In genomic region chr3:97914390-97914789, GRCh38 we compare ENCODE assay signal across 17 cellular contexts. TPM values are rescaled to one million over a fixed set of nuclear protein-coding genes. Genes with fewer than 3 reads are reported as not detected.
A peak's percentile ranks its signal among the peaks of the same experiment; 100 is the strongest.
DNase-seq lines count a peak whose midpoint lies in the region; ATAC-seq, FAIRE-seq and TF ChIP-seq lines count a peak whose summit lies in the region.
"Had no signal": no experiment of that assay in that cellular context is flagged by ENCODE, and none has a peak within 500 bp of the region (broad histone marks: within the 10 kb centered on the region; RNA-seq: fewer than 3 reads in every experiment).

No MANE protein-coding gene starts in this region.

- H3K27me3 ChIP-seq in GM23248 (replicated peaks; ENCODE audit: insufficient read depth) (no peaks in the 10 kb centered on the region), IMR-90 (ENCODE audit: control insufficient read depth, insufficient read depth, low read length) (no peaks in the 10 kb centered on the region), keratinocyte (ENCODE audit: control insufficient read depth, extremely low read depth, insufficient read depth, low read length) (no peaks in the 10 kb centered on the region)
- H3K27me3 ChIP-seq: MG63, uterus had no signal

- dilution Hi-C loops in IMR-90 (cut with HindIII; ENCODE audit: low sequenced_read_pairs, unreplicated experiment): no loop called here
- dilution Hi-C loops in keratinocyte (cut with MboI; ENCODE audit: extremely low pct_ligation_motif_present, low sequenced_read_pairs): no loop called here

- no peaks in the 10 kb centered on the region for H3K9me2 ChIP-seq in GM23248 (ENCODE audit: insufficient read depth)

- intact Hi-C loops in IMR-90 (cut with micrococcal nuclease): no loop called here

- H3K9ac ChIP-seq in GM23248: no peak overlapping the region
- no peak overlapping the region for H3K9ac ChIP-seq in IMR-90 (ENCODE audit: low read depth, low read length)
- H3K9ac ChIP-seq in keratinocyte (ENCODE audit: control insufficient read depth, extremely low read depth, insufficient read depth, low read length): no peak overlapping the region

- no peak overlapping the region for H3K4me2 ChIP-seq in GM23248 (ENCODE audit: unreplicated experiment)
- H3K4me2 ChIP-seq in IMR-90 (ENCODE audit: low read depth, low read length): no peak overlapping the region
- H3K4me2 ChIP-seq in keratinocyte (ENCODE audit: control insufficient read depth, extremely low read depth, insufficient read depth, low read depth, low read length): peak overlapping the region; percentile 40

- in situ Hi-C loops in GM23248 (cut with MboI): no loop called here
- in situ Hi-C loops in IMR-90 (cut with MboI; ENCODE audit: low sequenced_read_pairs): no loop called here
- in situ Hi-C loops in astrocyte of the spinal cord (cut with HindIII; ENCODE audit: low sequenced_read_pairs): no loop called here

- H2BK20ac ChIP-seq in IMR-90 (ENCODE audit: low read depth, low read length): no peak overlapping the region

- no peak overlapping the region for H4K91ac ChIP-seq in IMR-90 (ENCODE audit: insufficient read depth, low read depth, low read length)

- POLR2A ChIA-PET in IMR-90 (lab: Charles Lee; ENCODE audit: unreplicated experiment): no interaction called here

- BruUV-seq in IMR-90 (replicated peaks; lab: Mats Ljungman, UMichigan): no TSS peak

- no peak overlapping the region for H3K4me3 ChIP-seq in GM23248
- H3K4me3 ChIP-seq in IMR-90 (ENCODE audit: insufficient read depth, low read depth, low read length): no peak overlapping the region
- no peak overlapping the region for H3K4me3 ChIP-seq in astrocyte of the spinal cord (ENCODE audit: low read depth, low read length)
- no peak overlapping the region for H3K4me3 ChIP-seq in keratinocyte (ENCODE audit: control insufficient read depth in 2 of 3, extremely low read depth in 1 of 3, insufficient read depth in 2 of 3, low read depth in 1 of 3, low read length in 3 of 3)
- H3K4me3 ChIP-seq: MG63, uterus had no signal

- TF ChIP-seq POLR2A in IMR-90 (IDR thresholded peaks at IDR 0.05; ENCODE audit: low read depth, low read length): no peak

- H3K9me3 ChIP-seq in GM23248 (ENCODE audit: low read depth) (no peaks in the 10 kb centered on the region), IMR-90 (ENCODE audit: control insufficient read depth, insufficient read depth, low read length) (no peaks in the 10 kb centered on the region), keratinocyte (ENCODE audit: control insufficient read depth, low read depth, low read length) (no peaks in the 10 kb centered on the region)
- H3K9me3 ChIP-seq: MG63, uterus had no signal

- no peak overlapping the region for H3K56ac ChIP-seq in IMR-90 (ENCODE audit: extremely low read depth, insufficient read depth, low read length)

- H2BK5ac ChIP-seq in IMR-90 (ENCODE audit: low read depth, low read length, poor library complexity, severe bottlenecking): no peak overlapping the region

- no peak for ATAC-seq in IMR-90 (ENCODE audit: low read depth)
- ATAC-seq: activated CD4-positive, CD25-positive, alpha-beta regulatory T cell treated with anti-CD3 and anti-CD28 coated beads, Interleukin-2, amount 50 U/mL, for 24 hours; stimulated activated naive CD8-positive, alpha-beta T cell treated with anti-CD3 and anti-CD28 coated beads, Interleukin-15, Interleukin-2, amounts not matched to agents 100 U/mL and 50 U/mL, for 24 hours had no signal

- TF ChIP-seq CTCF in IMR-90 (conservative IDR thresholded peaks at IDR 0.05; ENCODE audit: low read depth, low read length): no peak
- no peak for TF ChIP-seq CTCF in astrocyte of the spinal cord (IDR thresholded peaks at IDR 0.05; ENCODE audit: low read depth, low read length)
- no peak for TF ChIP-seq CTCF in keratinocyte (optimal IDR thresholded peaks at IDR 0.05 in 1 of 3, IDR thresholded peaks at IDR 0.05 in 1 of 3, conservative IDR thresholded peaks at IDR 0.05 in 1 of 3; ENCODE audit: extremely low read depth in 1 of 3, insufficient read depth in 2 of 3, low read length in 3 of 3)

- no peaks in the 10 kb centered on the region for H3K79me1 ChIP-seq in IMR-90 (ENCODE audit: low read depth in 1 of 2, low read length in 2 of 2)

- H3F3A ChIP-seq in GM23248 (ENCODE audit: insufficient read depth): no peaks in the 10 kb centered on the region; the same call in 1 of the 2 replicates

- peak; percentile 12 for DNase-seq in GM23248
- peak; percentile 42 for DNase-seq in IMR-90
- DNase-seq in astrocyte of the spinal cord (ENCODE audit: low read depth, low spot score): peak; percentile 32
- peak; percentile 62 for DNase-seq in keratinocyte (ENCODE audit: low read depth, low spot score)
- no peak for DNase-seq in DMS153 treated with DMSO at 0.1 percent for 48 hours (lab: John Stamatoyannopoulos, UW; ENCODE audit: unreplicated experiment)
- no peak for DNase-seq in cerebellar nuclear complex (lab: John Stamatoyannopoulos, UW)
- DNase-seq in CD1c-positive myeloid dendritic cell (ENCODE audit: extremely low spot score): no peak
- DNase-seq in dedifferentiated amniotic fluid mesenchymal stem cell (ENCODE audit: extremely low spot score): no peak
- DNase-seq: central memory CD4-positive, alpha-beta T cell; GOT3; head of caudate nucleus; MG63; NCI-H748 treated with DMSO at 0.1 percent for 48 hours; Right ventricle myocardium superior; stimulated activated naive CD8-positive, alpha-beta T cell treated with anti-CD3 and anti-CD28 coated beads, Interleukin-15, Interleukin-2, amounts not matched to agents 100 U/mL and 50 U/mL, for 24 hours; uterus had no signal

- no peak overlapping the region for H2BK120ac ChIP-seq in IMR-90 (ENCODE audit: low read depth, low read length)

- H2AFZ ChIP-seq in GM23248 (no peak overlapping the region), IMR-90 (replicated peaks; ENCODE audit: low read length, poor library complexity) (no peak overlapping the region), keratinocyte (ENCODE audit: control insufficient read depth, low read length) (no peak overlapping the region)

- H3K23ac ChIP-seq in IMR-90 (ENCODE audit: low read depth, low read length): no peak overlapping the region

- no peak for TF ChIP-seq RAD21 in IMR-90 (IDR thresholded peaks at IDR 0.05; ENCODE audit: low read length)

- no peak overlapping the region for H4K8ac ChIP-seq in IMR-90 (ENCODE audit: low read depth in 2 of 2, low read length in 2 of 2)

- H4K20me1 ChIP-seq in GM23248 (ENCODE audit: insufficient read depth) (no peaks in the 10 kb centered on the region), IMR-90 (ENCODE audit: insufficient read depth, low read length) (no peaks in the 10 kb centered on the region), keratinocyte (ENCODE audit: control insufficient read depth, extremely low read depth, insufficient read depth, low read length) (no peaks in the 10 kb centered on the region)

- no peak overlapping the region for H4K5ac ChIP-seq in IMR-90 (ENCODE audit: low read depth, low read length)

- peak; percentile 98 for FAIRE-seq in keratinocyte (lab: Jason Lieb, UNC)

- no peak overlapping the region for H3K14ac ChIP-seq in IMR-90 (replicated peaks; ENCODE audit: low read depth, low read length)

- H3K27ac ChIP-seq in GM23248: no peak overlapping the region
- no peak overlapping the region for H3K27ac ChIP-seq in IMR-90 (ENCODE audit: insufficient read depth, low read length)
- no peak overlapping the region for H3K27ac ChIP-seq in keratinocyte (ENCODE audit: control insufficient read depth, insufficient read depth, low read length)
- H3K27ac ChIP-seq: uterus had no signal

- 93 to 100% methylated on average over 2 of the region's 2 CpGs for WGBS in GM23248 (ENCODE audit: low coverage in 1 of 2, low lambda C conversion rate in 2 of 2, missing lambda C conversion rate in 2 of 2), 2 experiments
- WGBS in IMR-90 (ENCODE audit: extremely low coverage in 2 of 2, insufficient read length in 1 of 2), 2 experiments: no CpG with 5 or more reads among the region's 2 CpGs

- CTCF ChIA-PET in IMR-90 (lab: Yijun Ruan, JAX): no interaction called here

- H2AK5ac ChIP-seq in IMR-90 (ENCODE audit: low read depth, low read length): no peak overlapping the region

- H3K4ac ChIP-seq in IMR-90 (ENCODE audit: low read depth, low read length): no peak overlapping the region

- H2AK9ac ChIP-seq in IMR-90 (replicated peaks; ENCODE audit: low read depth, low read length, poor library complexity): no peak overlapping the region

- no peak overlapping the region for H3K18ac ChIP-seq in IMR-90 (ENCODE audit: low read depth, low read length)

- H3K4me1 ChIP-seq in GM23248 (ENCODE audit: insufficient read depth) (no peaks in the 10 kb centered on the region), IMR-90 (ENCODE audit: control insufficient read depth, insufficient read depth, low read length) (no peaks in the 10 kb centered on the region), keratinocyte (ENCODE audit: control insufficient read depth, extremely low read depth, insufficient read depth, low read length) (peaks cover 28% of the 10 kb centered on the region)
- H3K4me1 ChIP-seq: uterus had no signal

- H3K36me3 ChIP-seq in GM23248 (ENCODE audit: low read depth) (peaks cover 19% of the 10 kb centered on the region; the same call in 1 of the 2 replicates), IMR-90 (ENCODE audit: control insufficient read depth, insufficient read depth, low read length) (peaks cover 5% of the 10 kb centered on the region; the same call in 1 of the 2 replicates), keratinocyte (ENCODE audit: control insufficient read depth in 2 of 2, extremely low read depth in 1 of 2, insufficient read depth in 2 of 2, low read length in 2 of 2) (no peaks in the 10 kb centered on the region)
- H3K36me3 ChIP-seq: MG63, uterus had no signal

- H3K9me1 ChIP-seq in IMR-90 (ENCODE audit: insufficient read depth, low read length): no peaks in the 10 kb centered on the region
- no peaks in the 10 kb centered on the region for H3K9me1 ChIP-seq in keratinocyte (ENCODE audit: control insufficient read depth, extremely low read depth, insufficient read depth, low read length)

- H3K79me2 ChIP-seq in GM23248 (ENCODE audit: insufficient read depth): no peaks in the 10 kb centered on the region
- no peaks in the 10 kb centered on the region for H3K79me2 ChIP-seq in keratinocyte (ENCODE audit: control insufficient read depth, insufficient read depth, low read length)

- no peak overlapping the region for H2BK15ac ChIP-seq in IMR-90 (ENCODE audit: low read depth, low read length)

RNA-seq across cellular contexts. Expression of gene RIOX2, which starts 57.8 kb away (rescaled TPM):
- 29.1 and 35.4 TPM in 2 replicates for total RNA-seq in GM23248 (2014; rRNA removed; shearing (Covaris generic))
- 34.0 and 36.4 TPM in 2 replicates for polyA plus RNA-seq in GM23248 (2016; fragmentation: Nextera tagmentation; extraction: Ambion mirVana)
- total RNA-seq in IMR-90 (2012; rRNA removed): 26.7 and 27.8 TPM in 2 replicates
- polyA plus RNA-seq in IMR-90 (2012; rRNA removed): 15.1 and 17.2 TPM in 2 replicates
- polyA plus RNA-seq in IMR-90 (2012; cell fraction: cytosol; rRNA removed): 5.2 and 6.4 TPM in 2 replicates
- 11.3 and 26.8 TPM in 2 replicates for polyA plus RNA-seq in IMR-90 (2012; cell fraction: nucleus; rRNA removed; ENCODE audit: low replicate concordance)
- 34.0 to 45.2 TPM (median 35.2 TPM) in 3 replicates for polyA plus RNA-seq in keratinocyte
- 43.5 TPM for polyA plus RNA-seq in keratinocyte (2011; ENCODE audit: low read depth)
- polyA plus RNA-seq in keratinocyte (2011; cell fraction: cytosol; rRNA removed): 24.2 and 38.7 TPM in 2 replicates
- polyA plus RNA-seq in keratinocyte (2011; cell fraction: nucleus; rRNA removed): 44.8 and 58.4 TPM in 2 replicates
- 27.4 and 31.4 TPM in 2 replicates for polyA plus RNA-seq in keratinocyte (2012; ENCODE audit: low replicate concordance)
- 19.8 to 33.0 TPM (median 32.8 TPM) in 3 replicates for polyA minus RNA-seq in keratinocyte
- polyA minus RNA-seq in keratinocyte (2011; cell fraction: cytosol; rRNA and poly(A)+ RNA removed): 24.0 TPM
- 27.6 and 31.7 TPM in 2 replicates for polyA minus RNA-seq in keratinocyte (2011; cell fraction: nucleus; rRNA and poly(A)+ RNA removed)

Comparison
In these comparisons a context has a peak if more than half of its experiments do, and no peak if none do; other contexts are left out.
1. DNase-seq: peak in GM23248 (single experiment), IMR-90 (single experiment), astrocyte of the spinal cord (single experiment) and keratinocyte (single experiment); none in DMS153 treated with DMSO at 0.1 percent for 48 hours (single experiment), cerebellar nuclear complex (0 of 2), CD1c-positive myeloid dendritic cell (single experiment) and dedifferentiated amniotic fluid mesenchymal stem cell (single experiment).